3 cellular contexts compared by ENCODE assay signal in genomic region chr16:16197331-16197730, GRCh38.
TF ChIP-seq lines count a peak whose summit lies in the region.

No MANE protein-coding gene starts in this region.

TF ChIP-seq in IMR-90, 13 proteins besides CTCF, POLR2A, EP300 and RAD21:
- TF ChIP-seq FOS (IDR thresholded peaks at IDR 0.05; ENCODE audit: low read depth, low read length) (no peak), MXI1 (IDR thresholded peaks at IDR 0.05; ENCODE audit: borderline replicate concordance, low read depth, low read length) (no peak), ELK1 (IDR thresholded peaks at IDR 0.05; ENCODE audit: borderline replicate concordance, low read depth, low read length) (no peak), RFX5 (IDR thresholded peaks at IDR 0.05; ENCODE audit: low read depth, low read length) (no peak)

TF ChIP-seq in GM12878, 131 proteins besides CTCF, POLR2A, EP300 and RAD21:
- TF ChIP-seq TARDBP (IDR thresholded peaks at IDR 0.05; ENCODE audit: borderline replicate concordance) (no peak), RFX5 (IDR thresholded peaks at IDR 0.05; ENCODE audit: low read depth, low read length) (no peak), BACH1 (IDR thresholded peaks at IDR 0.05; ENCODE audit: borderline replicate concordance) (no peak), FOXK2 (IDR thresholded peaks at IDR 0.05) (0 out of 2 replicates have a peak, but pooled peaks have one; percentile 27), SUZ12 (IDR thresholded peaks at IDR 0.05; ENCODE audit: unreplicated experiment) (no peak)

TF ChIP-seq in GM23338, 12 proteins besides CTCF, POLR2A, EP300 and RAD21:
- TF ChIP-seq CREB1 (CRISPR knock-in tag; IDR thresholded peaks at IDR 0.05; ENCODE audit: low read depth) = no peak
- no peak for TF ChIP-seq EZH2phosphoT487 (IDR thresholded peaks at IDR 0.05; ENCODE audit: unreplicated experiment)
- no peak for TF ChIP-seq NANOG (IDR thresholded peaks at IDR 0.05; ENCODE audit: borderline replicate concordance)
- no peak for TF ChIP-seq ZNF462 (CRISPR knock-in tag; IDR thresholded peaks at IDR 0.05)
- TF ChIP-seq REST (IDR thresholded peaks at IDR 0.05; ENCODE audit: unreplicated experiment) = no peak
- no peak for TF ChIP-seq JUNB (IDR thresholded peaks at IDR 0.05; ENCODE audit: unreplicated experiment)
- TF ChIP-seq STAT1 (IDR thresholded peaks at IDR 0.05; ENCODE audit: unreplicated experiment) = no peak
- TF ChIP-seq POLR2AphosphoS5 (IDR thresholded peaks at IDR 0.05; ENCODE audit: low read depth) = no peak
- TF ChIP-seq EZH2 (IDR thresholded peaks at IDR 0.05; ENCODE audit: low read depth, unreplicated experiment) = no peak
- TF ChIP-seq ZNF331 (CRISPR knock-in tag; IDR thresholded peaks at IDR 0.05; ENCODE audit: low read depth) = no peak
- no peak for TF ChIP-seq ETS1 (IDR thresholded peaks at IDR 0.05)
- no peak for TF ChIP-seq ZNF114 (CRISPR knock-in tag; IDR thresholded peaks at IDR 0.05)
